9 cellular contexts compared by ENCODE assay signal in genomic region chr7:134908289-134908688, GRCh38.
DNase-seq lines count a peak whose midpoint lies in the region; ATAC-seq and TF ChIP-seq lines count a peak whose summit lies in the region.
"Had no signal": no experiment of that assay in that cellular context is flagged by ENCODE, and none has a peak within 500 bp of the region (broad histone marks: within the 10 kb centered on the region; RNA-seq: fewer than 3 reads in every experiment).

No MANE protein-coding gene starts in this region.

- H3K27ac ChIP-seq in IMR-90 (ENCODE audit: insufficient read depth, low read length) (no peak overlapping the region; the same call in 1 of the 2 replicates), adrenal gland (no peak overlapping the region), ovary (peak overlapping the region in 1 of 2 donors; percentile 3)

- H3K36me3 ChIP-seq in IMR-90 (ENCODE audit: control insufficient read depth, insufficient read depth, low read length) (peaks cover 12% of the 10 kb centered on the region), adrenal gland (replicated peaks in 1 of 2) (no peaks in the 10 kb centered on the region), ovary (no peaks in the 10 kb centered on the region)

- no peak overlapping the region for H3K9ac ChIP-seq in IMR-90 (ENCODE audit: low read depth, low read length)

- POLR2A ChIA-PET in IMR-90 (lab: Charles Lee; ENCODE audit: unreplicated experiment): no interaction called here

- no peak overlapping the region for H2AFZ ChIP-seq in IMR-90 (replicated peaks; ENCODE audit: low read length, poor library complexity)

- no peak overlapping the region for H3K23ac ChIP-seq in IMR-90 (ENCODE audit: low read depth, low read length)

- peaks cover 80% of the 10 kb centered on the region for H4K20me1 ChIP-seq in IMR-90 (ENCODE audit: insufficient read depth, low read length)

- TF ChIP-seq EP300 in ovary (IDR thresholded peaks at IDR 0.05): no peak

- H3K27ac Mint-ChIP-seq in activated naive CD4-positive, alpha-beta T cell treated with anti-CD3 and anti-CD28 coated beads, Interleukin-2, amount 50 U/mL, for 72 hours: no peak overlapping the region
- H3K27ac Mint-ChIP-seq in type B pancreatic cell: peak overlapping the region; percentile 89
- H3K27ac Mint-ChIP-seq: activated CD4-positive, alpha-beta memory T cell treated with anti-CD3 and anti-CD28 coated beads, Interleukin-2, amount 10 ng/mL, durations not matched to agents 7 days and 5 days had no signal

- 83% methylated on average over 1 of the region's 3 CpGs; no CpG with 5 or more reads in 1 of the 2 experiments for WGBS in IMR-90 (ENCODE audit: extremely low coverage in 2 of 2, insufficient read length in 1 of 2), 2 experiments
- 70 to 85% (median 79%) methylated on average over 3 of the region's 3 CpGs for WGBS in adrenal gland, 4 donors
- 29 to 58% (median 52%) methylated on average over 3 of the region's 3 CpGs for WGBS in ovary, 3 donors

- CTCF ChIA-PET in IMR-90 (lab: Yijun Ruan, JAX): interaction anchor here (1.0 kb wide), 1 partner anchor 119 kb away, joined by 6 read pairs; no protein-coding TSS in a partner anchor

- TF ChIP-seq POLR2A in IMR-90 (IDR thresholded peaks at IDR 0.05; ENCODE audit: low read depth, low read length) (no peak), adrenal gland (IDR thresholded peaks at IDR 0.05) (no peak), ovary (IDR thresholded peaks at IDR 0.05) (no peak)

- no peak overlapping the region; a peak in 1 of 4 replicates for H4K8ac ChIP-seq in IMR-90 (ENCODE audit: low read depth in 2 of 2, low read length in 2 of 2)

- H3K9me3 ChIP-seq in IMR-90 (ENCODE audit: control insufficient read depth, insufficient read depth, low read length) (no peaks in the 10 kb centered on the region), adrenal gland (replicated peaks in 1 of 3) (no peaks in the 10 kb centered on the region), ovary (no peaks in the 10 kb centered on the region)

- no peak for TF ChIP-seq RAD21 in IMR-90 (IDR thresholded peaks at IDR 0.05; ENCODE audit: low read length)

- dilution Hi-C loops in IMR-90 (cut with HindIII; ENCODE audit: low sequenced_read_pairs, unreplicated experiment): no loop called here

- H4K5ac ChIP-seq in IMR-90 (ENCODE audit: low read depth, low read length): no peak overlapping the region

- peaks cover 38% of the 10 kb centered on the region for H3K4me1 Mint-ChIP-seq in type B pancreatic cell (ENCODE audit: unreplicated experiment)

- no peak overlapping the region for H4K91ac ChIP-seq in IMR-90 (ENCODE audit: insufficient read depth, low read depth, low read length)

- no peak overlapping the region for H2AK5ac ChIP-seq in IMR-90 (ENCODE audit: low read depth, low read length)

- peak overlapping the region; percentile 16; the same call in 1 of the 2 replicates for H3K14ac ChIP-seq in IMR-90 (replicated peaks; ENCODE audit: low read depth, low read length)

- H2BK15ac ChIP-seq in IMR-90 (ENCODE audit: low read depth, low read length): no peak overlapping the region

- peak; percentile 93 to 97 for ATAC-seq in activated naive CD4-positive, alpha-beta T cell treated with anti-CD3 and anti-CD28 coated beads, Interleukin-2, amount 50 U/mL, for 72 hours
- peak; percentile 13; the same call in 1 of the 2 replicates for ATAC-seq in IMR-90 (ENCODE audit: low read depth)

- H3K18ac ChIP-seq in IMR-90 (ENCODE audit: low read depth, low read length): no peak overlapping the region

- H3K4me3 Mint-ChIP-seq in type B pancreatic cell: peak overlapping the region; percentile 69
- H3K4me3 Mint-ChIP-seq: activated CD4-positive, alpha-beta memory T cell treated with anti-CD3 and anti-CD28 coated beads, Interleukin-2, amount 10 ng/mL, durations not matched to agents 7 days and 5 days had no signal

- BruUV-seq in IMR-90 (replicated peaks; lab: Mats Ljungman, UMichigan): no TSS peak

- no peaks in the 10 kb centered on the region for H3K27me3 ChIP-seq in IMR-90 (ENCODE audit: control insufficient read depth, insufficient read depth, low read length)
- H3K27me3 ChIP-seq in adrenal gland: no peaks in the 10 kb centered on the region
- no peaks in the 10 kb centered on the region for H3K27me3 ChIP-seq in ovary

- H3K4me3 ChIP-seq in IMR-90 (ENCODE audit: insufficient read depth, low read depth, low read length) (no peak overlapping the region), adrenal gland (no peak overlapping the region), ovary (no peak overlapping the region)

- no peak overlapping the region for H3K56ac ChIP-seq in IMR-90 (ENCODE audit: extremely low read depth, insufficient read depth, low read length)

- H2BK20ac ChIP-seq in IMR-90 (ENCODE audit: low read depth, low read length): no peak overlapping the region

- H3K9me1 ChIP-seq in IMR-90 (ENCODE audit: insufficient read depth, low read length): peaks cover 26% of the 10 kb centered on the region

- peak in 1 of 2 donors; percentile 20 for DNase-seq in activated naive CD4-positive, alpha-beta T cell treated with anti-CD3 and anti-CD28 coated beads, Interleukin-2, amount 50 U/mL, for 72 hours (ENCODE audit: low spot score in 2 of 2)
- no peak for DNase-seq in activated naive CD4-positive, alpha-beta T cell treated with Interleukin-2 at 50 U/mL for 16 hours
- peak; percentile 85 for DNase-seq in IMR-90
- DNase-seq in fibroblast of peridontal ligament (ENCODE audit: extremely low read depth): peak; percentile 70
- no peak for DNase-seq in type B pancreatic cell (ENCODE audit: extremely low spot score, unreplicated experiment)
- no peak for DNase-seq in adrenal gland
- DNase-seq in ovary: no peak
- no peak for DNase-seq in NCI-H1694 treated with DMSO at 0.1 percent for 48 hours (lab: John Stamatoyannopoulos, UW)
- DNase-seq: activated CD4-positive, alpha-beta memory T cell treated with anti-CD3 and anti-CD28 coated beads, Interleukin-2, amount 10 ng/mL, durations not matched to agents 7 days and 5 days had no signal

- no peaks in the 10 kb centered on the region for H3K27me3 Mint-ChIP-seq in type B pancreatic cell
- H3K27me3 Mint-ChIP-seq: activated CD4-positive, alpha-beta memory T cell treated with anti-CD3 and anti-CD28 coated beads, Interleukin-2, amount 10 ng/mL, durations not matched to agents 7 days and 5 days had no signal

- peak overlapping the region; percentile 5 for H2BK5ac ChIP-seq in IMR-90 (ENCODE audit: low read depth, low read length, poor library complexity, severe bottlenecking)

- H3K79me1 ChIP-seq in IMR-90 (ENCODE audit: low read depth in 1 of 2, low read length in 2 of 2): peaks cover 39 to 90% of the 10 kb centered on the region in 2 experiments

- no peaks in the 10 kb centered on the region for H3K36me3 Mint-ChIP-seq in activated naive CD4-positive, alpha-beta T cell treated with anti-CD3 and anti-CD28 coated beads, Interleukin-2, amount 50 U/mL, for 72 hours
- H3K36me3 Mint-ChIP-seq in type B pancreatic cell: peaks cover 34% of the 10 kb centered on the region

- H2AK9ac ChIP-seq in IMR-90 (replicated peaks; ENCODE audit: low read depth, low read length, poor library complexity): no peak overlapping the region

- no peak overlapping the region for H3K4ac ChIP-seq in IMR-90 (ENCODE audit: low read depth, low read length)

- intact Hi-C loops in IMR-90 (cut with micrococcal nuclease) (no loop called here), adrenal gland (cut with DNase I) (no loop called here), ovary (cut with DNase I) (no loop called here)

- in situ Hi-C loops in IMR-90 (cut with MboI; ENCODE audit: low sequenced_read_pairs): no loop called here

- H3K4me2 ChIP-seq in IMR-90 (ENCODE audit: low read depth, low read length): no peak overlapping the region

- no peaks in the 10 kb centered on the region for H3K9me3 Mint-ChIP-seq in activated naive CD4-positive, alpha-beta T cell treated with anti-CD3 and anti-CD28 coated beads, Interleukin-2, amount 50 U/mL, for 72 hours
- H3K9me3 Mint-ChIP-seq in type B pancreatic cell: no peaks in the 10 kb centered on the region
- H3K9me3 Mint-ChIP-seq: activated CD4-positive, alpha-beta memory T cell treated with anti-CD3 and anti-CD28 coated beads, Interleukin-2, amount 10 ng/mL, durations not matched to agents 7 days and 5 days had no signal

- TF ChIP-seq CTCF in IMR-90 (conservative IDR thresholded peaks at IDR 0.05; ENCODE audit: low read depth, low read length) (no peak), type B pancreatic cell (conservative IDR thresholded peaks at IDR 0.05) (no peak), adrenal gland (IDR thresholded peaks at IDR 0.05) (no peak), ovary (IDR thresholded peaks at IDR 0.05) (no peak)

- H2BK120ac ChIP-seq in IMR-90 (ENCODE audit: low read depth, low read length): no peak overlapping the region

- H3K4me1 ChIP-seq in IMR-90 (ENCODE audit: control insufficient read depth, insufficient read depth, low read length) (peaks cover 22% of the 10 kb centered on the region), adrenal gland (replicated peaks in 1 of 2) (peaks cover 0 to 6% of the 10 kb centered on the region in 2 donors), ovary (ENCODE audit: insufficient read depth) (peaks cover 28% of the 10 kb centered on the region)

TF ChIP-seq in IMR-90, 13 proteins besides CTCF, POLR2A, EP300 and RAD21 (continues in another document):
- TF ChIP-seq MXI1 (IDR thresholded peaks at IDR 0.05; ENCODE audit: borderline replicate concordance, low read depth, low read length) (no peak), MAZ (IDR thresholded peaks at IDR 0.05; ENCODE audit: borderline replicate concordance, low read depth, low read length) (no peak), USF2 (IDR thresholded peaks at IDR 0.05; ENCODE audit: low read depth, low read length) (no peak), RFX5 (IDR thresholded peaks at IDR 0.05; ENCODE audit: low read depth, low read length) (no peak), SMC3 (IDR thresholded peaks at IDR 0.05; ENCODE audit: low read depth, low read length) (no peak), CEBPB (IDR thresholded peaks at IDR 0.05; ENCODE audit: low read depth, low read length) (no peak), MAFK (IDR thresholded peaks at IDR 0.05; ENCODE audit: low read depth, low read length) (no peak), BHLHE40 (IDR thresholded peaks at IDR 0.05; ENCODE audit: low read depth, low read length) (no peak), RCOR1 (IDR thresholded peaks at IDR 0.05; ENCODE audit: insufficient replicate concordance, low read length) (no peak), CHD1 (IDR thresholded peaks at IDR 0.05; ENCODE audit: low read depth, low read length) (no peak), NFE2L2 (IDR thresholded peaks at IDR 0.05; ENCODE audit: low read depth, low read length) (no peak), FOS (IDR thresholded peaks at IDR 0.05; ENCODE audit: low read depth, low read length) (no peak)

Comparison
In these comparisons a context has a peak if more than half of its experiments do, and no peak if none do; other contexts are left out.
1. DNase-seq: peak in IMR-90 (single experiment) and fibroblast of peridontal ligament (single experiment); none in activated naive CD4-positive, alpha-beta T cell treated with Interleukin-2 at 50 U/mL for 16 hours (single experiment), type B pancreatic cell (single experiment), adrenal gland (0 of 7), ovary (0 of 5) and NCI-H1694 treated with DMSO at 0.1 percent for 48 hours (single experiment).